ENCODE assay signal across 8 cellular contexts in the genomic region with DNA sequence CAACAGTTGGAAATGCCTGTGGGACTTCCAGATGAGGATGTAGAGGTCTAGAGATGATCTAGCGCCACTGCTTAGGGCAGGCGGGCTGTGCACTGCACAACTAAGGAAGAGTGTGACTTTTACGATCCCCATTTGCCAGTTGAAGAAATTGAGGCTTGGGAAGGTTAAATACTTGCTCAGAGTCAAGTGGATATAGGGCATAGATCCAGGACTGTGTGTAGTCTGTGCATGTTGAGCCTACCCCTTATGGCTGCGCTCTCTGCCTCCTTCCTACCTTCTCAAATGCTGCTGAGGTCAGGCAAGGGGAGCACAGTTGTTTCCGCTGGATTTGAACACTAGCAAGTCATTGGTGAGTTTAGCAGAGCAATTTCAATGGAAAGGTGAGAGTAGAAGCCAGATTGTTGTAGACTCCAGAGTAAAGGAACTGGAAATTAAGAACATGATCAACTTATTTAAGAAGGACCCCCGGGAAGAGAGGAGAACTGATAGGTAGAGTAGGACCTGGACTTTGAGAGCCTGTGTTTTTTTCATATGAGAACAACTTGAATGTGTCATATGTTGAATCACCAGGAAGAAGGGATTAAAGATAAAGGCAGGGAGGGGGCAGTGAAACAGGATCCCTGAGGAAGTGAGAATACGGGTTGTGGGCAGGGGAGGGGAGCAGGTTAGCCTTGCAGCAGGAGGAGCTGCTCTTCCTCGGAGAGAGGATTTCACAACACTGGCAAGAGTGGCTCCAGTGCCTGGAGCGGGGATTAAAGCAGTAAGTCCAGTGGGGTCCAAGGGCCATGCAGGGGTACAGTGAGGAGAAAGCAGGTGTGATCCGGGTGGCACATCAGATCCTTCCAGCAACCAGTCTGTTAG. TPM values are rescaled to one million over a fixed set of nuclear protein-coding genes. Genes with fewer than 3 reads are reported as not detected.
A peak's percentile ranks its signal among the peaks of the same experiment; 100 is the strongest.
DNase-seq lines count a peak whose midpoint lies in the region; ATAC-seq lines count a peak whose summit lies in the region.

No MANE protein-coding gene starts in this region.

- H3K4me1 ChIP-seq in CD4-positive, CD25-positive, alpha-beta regulatory T cell (ENCODE audit: control insufficient read depth, insufficient read depth, low read length, poor library complexity, severe bottlenecking), result peaks cover 78% of the 10 kb centered on the region

- H3K4me1 Mint-ChIP-seq in CD4-positive, CD25-positive, alpha-beta regulatory T cell, result peaks cover 31 to 83% (median 51%) of the 10 kb centered on the region in 4 donors
- peaks cover 65% of the 10 kb centered on the region for H3K4me1 Mint-ChIP-seq in activated T-helper 2 cell treated with anti-CD3 and anti-CD28 coated beads, Interferon-gamma antibody, Interleukin-2, Interleukin-4, amounts not matched to agents 10 μg/mL and 5 μg/mL and 100 μg/mL, durations not matched to agents 14 hours and 24 hours and 36 hours (ENCODE audit: low read depth)

- peaks cover 26% of the 10 kb centered on the region for H3K36me3 Mint-ChIP-seq in CD4-positive, CD25-positive, alpha-beta regulatory T cell
- peaks cover 37% of the 10 kb centered on the region for H3K36me3 Mint-ChIP-seq in activated T-helper 2 cell treated with anti-CD3 and anti-CD28 coated beads, Interferon-gamma antibody, Interleukin-2, Interleukin-4, amounts not matched to agents 10 μg/mL and 5 μg/mL and 100 μg/mL, durations not matched to agents 14 hours and 24 hours and 36 hours (ENCODE audit: low read depth)

- in situ Hi-C loops in KBM-7 (cut with MboI; ENCODE audit: low pct_unique_long_range_greater_than_20kb, low sequenced_read_pairs), result no loop called here

- peak overlapping the region; percentile 93 for H3K27ac ChIP-seq in CD4-positive, CD25-positive, alpha-beta regulatory T cell (ENCODE audit: insufficient read depth, low read length, poor library complexity, severe bottlenecking)

- H3K9me3 Mint-ChIP-seq in CD4-positive, CD25-positive, alpha-beta regulatory T cell, result no peaks in the 10 kb centered on the region
- H3K9me3 Mint-ChIP-seq in activated T-helper 2 cell treated with anti-CD3 and anti-CD28 coated beads, Interferon-gamma antibody, Interleukin-2, Interleukin-4, amounts not matched to agents 10 μg/mL and 5 μg/mL and 100 μg/mL, durations not matched to agents 14 hours and 24 hours and 36 hours, result no peaks in the 10 kb centered on the region

- intact Hi-C loops in activated T-helper 2 cell treated with anti-CD3 and anti-CD28 coated beads, Interferon-gamma antibody, Interleukin-2, Interleukin-4, amounts not matched to agents 10 μg/mL and 5 μg/mL and 100 μg/mL, durations not matched to agents 14 hours and 24 hours and 36 hours (cut with micrococcal nuclease), result loop anchor here (5.0 kb wide), 1 partner anchor 117 kb away; no protein-coding TSS in a partner anchor

- H3K9me3 ChIP-seq in CD4-positive, CD25-positive, alpha-beta regulatory T cell (ENCODE audit: control insufficient read depth in 2 of 2, low read length in 2 of 2), result no peaks in the 10 kb centered on the region

- no peaks in the 10 kb centered on the region for H3K27me3 ChIP-seq in CD4-positive, CD25-positive, alpha-beta regulatory T cell (ENCODE audit: control insufficient read depth, insufficient read depth, low read length)

- ATAC-seq in CD4-positive, CD25-positive, alpha-beta regulatory T cell (ENCODE audit: low read depth in 2 of 2), result no peak
- ATAC-seq in HG03439 (IDR thresholded peaks at IDR 0.05; ENCODE audit: unreplicated experiment), result no peak

- peak overlapping the region; percentile 87 to 96 (median 96) for H3K27ac Mint-ChIP-seq in CD4-positive, CD25-positive, alpha-beta regulatory T cell
- H3K27ac Mint-ChIP-seq in activated T-helper 2 cell treated with anti-CD3 and anti-CD28 coated beads, Interferon-gamma antibody, Interleukin-2, Interleukin-4, amounts not matched to agents 10 μg/mL and 5 μg/mL and 100 μg/mL, durations not matched to agents 14 hours and 24 hours and 36 hours, result peak overlapping the region; percentile 79

- no peak for DNase-seq in CD4-positive, CD25-positive, alpha-beta regulatory T cell
- DNase-seq in KBM-7 (peak; percentile 86), left kidney (ENCODE audit: low read depth, low spot score) (peak; percentile 53), NCI-H774 (lab: John Stamatoyannopoulos, UW) (no peak), NCI-H1930 (lab: John Stamatoyannopoulos, UW) (no peak)
- no peak for DNase-seq in activated T-helper 2 cell treated with anti-CD3 and anti-CD28 coated beads, Interferon-gamma antibody, Interleukin-2, Interleukin-4, amounts not matched to agents 10 μg/mL and 5 μg/mL and 100 μg/mL, durations not matched to agents 14 hours and 24 hours and 36 hours (ENCODE audit: low spot score)
- DNase-seq in activated effector memory CD4-positive, alpha-beta T cell treated with anti-CD3 and anti-CD28 coated beads, Interleukin-2, amount 50 U/mL, for 16 hours, result no peak

- H3K4me3 ChIP-seq in CD4-positive, CD25-positive, alpha-beta regulatory T cell (ENCODE audit: low read depth, low read length), result peak overlapping the region; percentile 90

- peaks cover 17% of the 10 kb centered on the region for H3K36me3 ChIP-seq in CD4-positive, CD25-positive, alpha-beta regulatory T cell (ENCODE audit: control insufficient read depth, insufficient read depth, low read length)

- peak overlapping the region; percentile 85 to 93 (median 93) for H3K4me3 Mint-ChIP-seq in CD4-positive, CD25-positive, alpha-beta regulatory T cell
- H3K4me3 Mint-ChIP-seq in activated T-helper 2 cell treated with anti-CD3 and anti-CD28 coated beads, Interferon-gamma antibody, Interleukin-2, Interleukin-4, amounts not matched to agents 10 μg/mL and 5 μg/mL and 100 μg/mL, durations not matched to agents 14 hours and 24 hours and 36 hours (ENCODE audit: low read depth), result peak overlapping the region; percentile 62

- H3K27me3 Mint-ChIP-seq in CD4-positive, CD25-positive, alpha-beta regulatory T cell, result no peaks in the 10 kb centered on the region
- H3K27me3 Mint-ChIP-seq in activated T-helper 2 cell treated with anti-CD3 and anti-CD28 coated beads, Interferon-gamma antibody, Interleukin-2, Interleukin-4, amounts not matched to agents 10 μg/mL and 5 μg/mL and 100 μg/mL, durations not matched to agents 14 hours and 24 hours and 36 hours (ENCODE audit: low read depth), result no peaks in the 10 kb centered on the region

RNA-seq across cellular contexts. Expression of gene CAPN2, which starts 2.7 kb away (rescaled TPM):
- total RNA-seq in CD4-positive, CD25-positive, alpha-beta regulatory T cell, result 278 TPM
- 100 to 1,000 TPM; 132 to 191 (median 150) TPM for polyA plus RNA-seq in CD4-positive, CD25-positive, alpha-beta regulatory T cell
- total RNA-seq in activated T-helper 2 cell treated with anti-CD3 and anti-CD28 coated beads, Interferon-gamma antibody, Interleukin-2, Interleukin-4, amounts not matched to agents 10 μg/mL and 5 μg/mL and 100 μg/mL, durations not matched to agents 14 hours and 24 hours and 36 hours, result 91.3 and 93.5 TPM in 2 replicates

RNA-seq across cellular contexts. Expression of gene CAPN8, which starts 49.6 kb away (rescaled TPM):
- total RNA-seq in CD4-positive, CD25-positive, alpha-beta regulatory T cell, result 1.1 TPM
- under 1 TPM in 3 of 4 donors, not detected in 1; 0.12 to 0.65 (median 0.33) TPM for polyA plus RNA-seq in CD4-positive, CD25-positive, alpha-beta regulatory T cell
- not detected in 2 replicates for total RNA-seq in activated T-helper 2 cell treated with anti-CD3 and anti-CD28 coated beads, Interferon-gamma antibody, Interleukin-2, Interleukin-4, amounts not matched to agents 10 μg/mL and 5 μg/mL and 100 μg/mL, durations not matched to agents 14 hours and 24 hours and 36 hours

Comparison
In these comparisons a context has a peak if more than half of its experiments do, and no peak if none do; other contexts are left out.
1. DNase-seq: peak in KBM-7 (single experiment) and left kidney (single experiment); none in CD4-positive, CD25-positive, alpha-beta regulatory T cell (0 of 3), activated T-helper 2 cell treated with anti-CD3 and anti-CD28 coated beads, Interferon-gamma antibody, Interleukin-2, Interleukin-4, amounts not matched to agents 10 μg/mL and 5 μg/mL and 100 μg/mL, durations not matched to agents 14 hours and 24 hours and 36 hours (single experiment), NCI-H774 (single experiment), NCI-H1930 (0 of 2) and activated effector memory CD4-positive, alpha-beta T cell treated with anti-CD3 and anti-CD28 coated beads, Interleukin-2, amount 50 U/mL, for 16 hours (single experiment).